ENCODE assay signal across 11 cellular contexts in the genomic region with DNA sequence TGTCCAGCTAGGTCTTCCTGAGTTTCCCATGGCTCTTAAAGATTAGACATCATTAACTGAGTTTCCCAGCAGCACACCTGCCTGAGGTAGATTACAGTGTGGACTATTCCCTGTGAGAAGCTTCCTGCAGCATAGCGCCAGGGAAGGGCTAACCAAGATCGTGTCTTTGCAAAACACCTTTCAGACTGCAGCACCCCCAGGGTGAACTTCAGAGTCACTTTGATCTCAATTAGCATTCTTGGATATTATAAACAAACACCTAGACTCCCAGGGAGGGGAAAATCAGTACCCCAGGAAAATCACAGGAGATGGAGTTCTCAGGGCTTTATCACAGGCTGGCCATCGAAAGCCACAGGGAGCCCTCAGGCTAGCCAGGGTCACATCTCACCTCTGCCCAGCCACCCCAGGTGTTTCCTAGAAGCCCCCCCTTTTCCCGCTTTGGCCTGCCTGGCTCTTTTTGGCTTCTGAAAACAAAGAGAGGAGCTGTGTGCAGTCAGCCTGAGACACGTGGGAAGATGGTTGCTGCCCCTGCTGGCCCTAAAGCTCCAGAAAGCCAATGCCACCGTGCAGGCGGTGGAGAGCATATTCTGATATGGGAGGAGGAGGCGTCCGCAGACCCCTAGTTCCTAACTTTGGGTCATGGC. TPM values are rescaled to one million over a fixed set of nuclear protein-coding genes. Genes with fewer than 3 reads are reported as not detected.
DNase-seq lines count a peak whose midpoint lies in the region; ATAC-seq lines count a peak whose summit lies in the region.
"Had no signal": no experiment of that assay in that cellular context is flagged by ENCODE, and none has a peak within 500 bp of the region (broad histone marks: within the 10 kb centered on the region; RNA-seq: fewer than 3 reads in every experiment).

No MANE protein-coding gene starts in this region.

- no peaks in the 10 kb centered on the region for H3K36me3 Mint-ChIP-seq in activated naive CD4-positive, alpha-beta T cell treated with anti-CD3 and anti-CD28 coated beads, Interleukin-2, amount 50 U/mL, for 24 hours
- no peaks in the 10 kb centered on the region for H3K36me3 Mint-ChIP-seq in activated naive CD8-positive, alpha-beta T cell treated with anti-CD3 and anti-CD28 coated beads, Interleukin-2, amount 50 U/mL, for 24 hours (ENCODE audit: low read depth)
- no peaks in the 10 kb centered on the region for H3K36me3 Mint-ChIP-seq in naive thymus-derived CD8-positive, alpha-beta T cell
- H3K36me3 Mint-ChIP-seq: memory B cell had no signal

- H3K27me3 Mint-ChIP-seq in activated naive CD4-positive, alpha-beta T cell treated with anti-CD3 and anti-CD28 coated beads, Interleukin-2, amount 50 U/mL, for 24 hours = no peaks in the 10 kb centered on the region
- no peaks in the 10 kb centered on the region for H3K27me3 Mint-ChIP-seq in activated naive CD8-positive, alpha-beta T cell treated with anti-CD3 and anti-CD28 coated beads, Interleukin-2, amount 50 U/mL, for 24 hours
- no peaks in the 10 kb centered on the region for H3K27me3 Mint-ChIP-seq in naive thymus-derived CD8-positive, alpha-beta T cell

- POLR2A ChIA-PET in naive thymus-derived CD8-positive, alpha-beta T cell (lab: Charles Lee) = interaction anchor here (1.2 to 12.4 kb wide), 5 partner anchors 11 to 27 kb away, joined by 3 to 230 read pairs (median 31); a partner anchor contains a TSS

- peak overlapping the region; percentile 27 for H3K4me3 Mint-ChIP-seq in activated naive CD4-positive, alpha-beta T cell treated with anti-CD3 and anti-CD28 coated beads, Interleukin-2, amount 50 U/mL, for 24 hours
- H3K4me3 Mint-ChIP-seq in activated naive CD8-positive, alpha-beta T cell treated with anti-CD3 and anti-CD28 coated beads, Interleukin-2, amount 50 U/mL, for 24 hours = no peak overlapping the region
- H3K4me3 Mint-ChIP-seq in naive thymus-derived CD8-positive, alpha-beta T cell = peak overlapping the region in 9 of 10 donors; percentile 33 to 88 (median 77)

- H3K4me1 Mint-ChIP-seq in activated naive CD4-positive, alpha-beta T cell treated with anti-CD3 and anti-CD28 coated beads, Interleukin-2, amount 50 U/mL, for 24 hours = peaks cover 82% of the 10 kb centered on the region
- peaks cover 83% of the 10 kb centered on the region for H3K4me1 Mint-ChIP-seq in activated naive CD8-positive, alpha-beta T cell treated with anti-CD3 and anti-CD28 coated beads, Interleukin-2, amount 50 U/mL, for 24 hours
- peaks cover 29 to 82% (median 79%) of the 10 kb centered on the region in 4 donors for H3K4me1 Mint-ChIP-seq in naive thymus-derived CD8-positive, alpha-beta T cell

- H3K27ac Mint-ChIP-seq in activated naive CD4-positive, alpha-beta T cell treated with anti-CD3 and anti-CD28 coated beads, Interleukin-2, amount 50 U/mL, for 24 hours = peak overlapping the region; percentile 86
- H3K27ac Mint-ChIP-seq in activated naive CD8-positive, alpha-beta T cell treated with anti-CD3 and anti-CD28 coated beads, Interleukin-2, amount 50 U/mL, for 24 hours = peak overlapping the region; percentile 85
- H3K27ac Mint-ChIP-seq in naive thymus-derived CD8-positive, alpha-beta T cell = peak overlapping the region; percentile 88 to 99 (median 94)

- DNase-seq in activated naive CD4-positive, alpha-beta T cell treated with anti-CD3 and anti-CD28 coated beads, Interleukin-2, amount 50 U/mL, for 16 hours = no peak
- no peak for DNase-seq in activated naive CD8-positive, alpha-beta T cell treated with anti-CD3 and anti-CD28 coated beads, Interleukin-2, amount 50 U/mL, for 24 hours
- peak in 1 of 10 donors; percentile 12 for DNase-seq in naive thymus-derived CD8-positive, alpha-beta T cell
- DNase-seq in ureter (ENCODE audit: low spot score) (peak; percentile 44), SKM-1 (lab: John Stamatoyannopoulos, UW; ENCODE audit: unreplicated experiment) (no peak), epidermal melanocyte (ENCODE audit: insufficient read length, low spot score) (no peak)
- DNase-seq: BE2C, Karpas-422 had no signal

- ATAC-seq in activated naive CD8-positive, alpha-beta T cell treated with anti-CD3 and anti-CD28 coated beads, Interleukin-2, amount 50 U/mL, for 24 hours = no peak
- ATAC-seq in naive thymus-derived CD8-positive, alpha-beta T cell = no peak
- ATAC-seq in HG02981 (IDR thresholded peaks at IDR 0.05; ENCODE audit: unreplicated experiment) = no peak

- no peaks in the 10 kb centered on the region for H3K9me3 Mint-ChIP-seq in activated naive CD4-positive, alpha-beta T cell treated with anti-CD3 and anti-CD28 coated beads, Interleukin-2, amount 50 U/mL, for 24 hours
- H3K9me3 Mint-ChIP-seq in activated naive CD8-positive, alpha-beta T cell treated with anti-CD3 and anti-CD28 coated beads, Interleukin-2, amount 50 U/mL, for 24 hours = no peaks in the 10 kb centered on the region
- no peaks in the 10 kb centered on the region for H3K9me3 Mint-ChIP-seq in naive thymus-derived CD8-positive, alpha-beta T cell
- H3K9me3 Mint-ChIP-seq: memory B cell had no signal

RNA-seq across cellular contexts. Expression of a gene that starts 18.6 kb away (rescaled TPM):
- total RNA-seq in naive thymus-derived CD8-positive, alpha-beta T cell = 100 to 1,000 TPM; 151 to 167 TPM
- polyA plus RNA-seq in naive thymus-derived CD8-positive, alpha-beta T cell = 100 to 1,000 TPM in 2 of 3 donors, 10 to 100 TPM in 1; 95.8 to 123 (median 111) TPM
- 81.0 TPM for total RNA-seq in ureter
